In the genomic region with DNA sequence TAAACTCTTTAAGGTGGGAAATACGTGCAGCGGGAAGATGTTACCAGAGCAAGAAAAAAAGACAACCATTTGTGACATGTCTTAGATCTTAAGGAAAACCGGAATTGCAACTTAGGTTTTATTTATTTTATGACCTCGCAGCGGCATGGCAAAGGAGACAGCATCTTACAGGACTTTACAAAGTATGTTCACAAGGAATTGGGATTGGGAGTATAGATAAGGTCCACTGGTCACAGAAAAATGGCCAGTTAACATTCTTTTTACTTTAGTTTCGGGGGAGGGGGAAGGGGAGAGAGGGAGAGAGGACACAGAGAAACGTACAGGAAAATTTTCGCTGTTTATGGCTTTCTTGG, we compare ENCODE assay signal across 1 cellular context.
TF ChIP-seq lines count a peak whose summit lies in the region.

No MANE protein-coding gene starts in this region.

TF ChIP-seq in K562, 482 proteins besides CTCF, POLR2A, EP300 and RAD21 (continued from another document):
- TF ChIP-seq VEZF1 (CRISPR knock-in tag; IDR thresholded peaks at IDR 0.05) (no peak), SMARCE1 (IDR thresholded peaks at IDR 0.05) (no peak), GMEB1 (CRISPR knock-in tag; IDR thresholded peaks at IDR 0.05) (no peak), GATAD2B (IDR thresholded peaks at IDR 0.05; ENCODE audit: borderline replicate concordance) (no peak), SIN3A (IDR thresholded peaks at IDR 0.05; ENCODE audit: borderline replicate concordance in 2 of 2, control insufficient read depth in 1 of 2, low read depth in 2 of 2, low read length in 2 of 2) (no peak), ZBTB5 (IDR thresholded peaks at IDR 0.05) (no peak), RERE (CRISPR knock-in tag; IDR thresholded peaks at IDR 0.05; ENCODE audit: borderline replicate concordance) (no peak)
